1 cellular context compared by ENCODE assay signal in the genomic region with DNA sequence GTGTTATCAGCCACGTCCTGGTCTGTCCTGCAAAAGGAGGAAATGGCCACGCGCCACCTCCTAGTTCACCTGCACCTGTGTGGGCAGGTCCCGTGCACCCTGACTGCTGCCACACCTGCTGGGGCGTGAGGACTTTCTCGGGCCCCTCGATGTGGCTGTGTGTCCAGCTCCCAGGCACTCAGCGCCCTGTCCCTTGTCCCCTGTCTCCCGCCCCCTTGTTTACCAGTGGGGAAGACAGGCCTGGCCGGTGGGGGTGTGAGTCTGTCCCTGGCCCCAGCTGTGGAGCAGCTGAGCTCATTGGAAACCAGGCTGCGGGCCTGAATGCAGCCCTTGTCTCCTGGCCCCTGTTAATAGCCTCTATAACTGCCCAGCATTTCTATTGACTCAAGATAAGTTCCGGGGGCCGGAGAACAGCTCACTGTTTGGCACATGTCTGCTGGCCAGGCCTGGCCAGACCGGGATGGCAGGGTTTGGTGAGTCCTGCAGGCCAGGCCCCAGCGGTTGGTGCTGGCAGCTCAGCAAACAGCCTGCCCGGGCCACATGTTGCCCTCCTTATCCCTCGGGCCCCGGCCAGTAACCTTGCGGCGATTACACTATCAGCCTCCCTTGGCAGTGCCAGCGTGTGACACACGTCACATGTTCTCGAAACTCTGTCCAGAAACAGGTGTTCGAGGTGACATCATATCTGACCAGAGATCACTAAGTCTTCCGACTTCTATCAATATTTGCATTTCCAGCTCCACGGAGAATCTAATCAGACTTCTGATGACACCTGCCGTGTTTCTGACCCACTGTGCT.
A peak's percentile ranks its signal among the peaks of the same experiment; 100 is the strongest.
TF ChIP-seq lines count a peak whose summit lies in the region.

No MANE protein-coding gene starts in this region.

TF ChIP-seq in HepG2, 621 proteins besides CTCF, POLR2A, EP300 and RAD21 (continued from another document and continues in another):
- TF ChIP-seq, protein P1, sequence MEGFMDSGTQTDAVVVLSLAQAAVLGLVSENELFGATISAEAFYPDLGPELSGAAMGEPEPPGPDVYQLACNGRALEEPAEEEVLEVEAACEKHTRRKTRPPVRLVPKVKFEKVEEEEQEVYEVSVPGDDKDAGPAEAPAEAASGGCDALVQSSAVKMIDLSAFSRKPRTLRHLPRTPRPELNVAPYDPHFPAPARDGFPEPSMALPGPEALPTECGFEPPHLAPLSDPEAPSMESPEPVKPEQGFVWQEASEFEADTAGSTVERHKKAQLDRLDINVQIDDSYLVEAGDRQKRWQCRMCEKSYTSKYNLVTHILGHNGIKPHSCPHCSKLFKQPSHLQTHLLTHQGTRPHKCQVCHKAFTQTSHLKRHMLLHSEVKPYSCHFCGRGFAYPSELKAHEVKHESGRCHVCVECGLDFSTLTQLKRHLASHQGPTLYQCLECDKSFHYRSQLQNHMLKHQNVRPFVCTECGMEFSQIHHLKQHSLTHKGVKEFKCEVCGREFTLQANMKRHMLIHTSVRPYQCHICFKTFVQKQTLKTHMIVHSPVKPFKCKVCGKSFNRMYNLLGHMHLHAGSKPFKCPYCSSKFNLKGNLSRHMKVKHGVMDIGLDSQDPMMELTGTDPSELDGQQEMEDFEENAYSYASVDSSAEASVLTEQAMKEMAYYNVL (CRISPR knock-in tag; IDR thresholded peaks at IDR 0.05; ENCODE audit: borderline replicate concordance) = peak; percentile 80; the same call in 1 of the 2 replicates
- TF ChIP-seq ZFX (CRISPR knock-in tag; IDR thresholded peaks at IDR 0.05; ENCODE audit: low read depth) (peak; percentile 89), ZNF430 (CRISPR knock-in tag; IDR thresholded peaks at IDR 0.05) (no peak), HDAC6 (IDR thresholded peaks at IDR 0.05; ENCODE audit: low read depth, low read length) (no peak), PCBP2 (optimal IDR thresholded peaks at IDR 0.05; ENCODE audit: low read depth, low read length, poor library complexity, severe bottlenecking) (no peak), ZNF780A (CRISPR knock-in tag; IDR thresholded peaks at IDR 0.05) (no peak), ARHGAP35 (CRISPR knock-in tag; IDR thresholded peaks at IDR 0.05; ENCODE audit: borderline replicate concordance) (no peak), HOXA5 (CRISPR knock-in tag; IDR thresholded peaks at IDR 0.05) (peak; percentile 73; the same call in 1 of the 2 replicates), ZNF629 (CRISPR knock-in tag; conservative IDR thresholded peaks at IDR 0.05) (peak; percentile 20; the same call in 1 of the 2 replicates), ZNF136 (CRISPR knock-in tag; IDR thresholded peaks at IDR 0.05; ENCODE audit: low read depth) (no peak), FOXO1 (CRISPR knock-in tag; IDR thresholded peaks at IDR 0.05) (peak; percentile 97), ZNF775 (CRISPR knock-in tag; IDR thresholded peaks at IDR 0.05; ENCODE audit: borderline replicate concordance) (no peak), ZNF678 (CRISPR knock-in tag; IDR thresholded peaks at IDR 0.05) (no peak), TEAD3 (CRISPR knock-in tag; optimal IDR thresholded peaks at IDR 0.05; ENCODE audit: borderline replicate concordance) (no peak), CCAR2 (optimal IDR thresholded peaks at IDR 0.05; ENCODE audit: low read depth, low read length) (no peak), ZNF550 (CRISPR knock-in tag; IDR thresholded peaks at IDR 0.05; ENCODE audit: borderline replicate concordance) (no peak), ZNF782 (CRISPR knock-in tag; IDR thresholded peaks at IDR 0.05; ENCODE audit: borderline replicate concordance) (no peak), ZNF331 (CRISPR knock-in tag; IDR thresholded peaks at IDR 0.05) (no peak; the same call in 1 of the 2 replicates), TBX3 (IDR thresholded peaks at IDR 0.05; ENCODE audit: borderline replicate concordance) (no peak)
- TF ChIP-seq, protein P2, sequence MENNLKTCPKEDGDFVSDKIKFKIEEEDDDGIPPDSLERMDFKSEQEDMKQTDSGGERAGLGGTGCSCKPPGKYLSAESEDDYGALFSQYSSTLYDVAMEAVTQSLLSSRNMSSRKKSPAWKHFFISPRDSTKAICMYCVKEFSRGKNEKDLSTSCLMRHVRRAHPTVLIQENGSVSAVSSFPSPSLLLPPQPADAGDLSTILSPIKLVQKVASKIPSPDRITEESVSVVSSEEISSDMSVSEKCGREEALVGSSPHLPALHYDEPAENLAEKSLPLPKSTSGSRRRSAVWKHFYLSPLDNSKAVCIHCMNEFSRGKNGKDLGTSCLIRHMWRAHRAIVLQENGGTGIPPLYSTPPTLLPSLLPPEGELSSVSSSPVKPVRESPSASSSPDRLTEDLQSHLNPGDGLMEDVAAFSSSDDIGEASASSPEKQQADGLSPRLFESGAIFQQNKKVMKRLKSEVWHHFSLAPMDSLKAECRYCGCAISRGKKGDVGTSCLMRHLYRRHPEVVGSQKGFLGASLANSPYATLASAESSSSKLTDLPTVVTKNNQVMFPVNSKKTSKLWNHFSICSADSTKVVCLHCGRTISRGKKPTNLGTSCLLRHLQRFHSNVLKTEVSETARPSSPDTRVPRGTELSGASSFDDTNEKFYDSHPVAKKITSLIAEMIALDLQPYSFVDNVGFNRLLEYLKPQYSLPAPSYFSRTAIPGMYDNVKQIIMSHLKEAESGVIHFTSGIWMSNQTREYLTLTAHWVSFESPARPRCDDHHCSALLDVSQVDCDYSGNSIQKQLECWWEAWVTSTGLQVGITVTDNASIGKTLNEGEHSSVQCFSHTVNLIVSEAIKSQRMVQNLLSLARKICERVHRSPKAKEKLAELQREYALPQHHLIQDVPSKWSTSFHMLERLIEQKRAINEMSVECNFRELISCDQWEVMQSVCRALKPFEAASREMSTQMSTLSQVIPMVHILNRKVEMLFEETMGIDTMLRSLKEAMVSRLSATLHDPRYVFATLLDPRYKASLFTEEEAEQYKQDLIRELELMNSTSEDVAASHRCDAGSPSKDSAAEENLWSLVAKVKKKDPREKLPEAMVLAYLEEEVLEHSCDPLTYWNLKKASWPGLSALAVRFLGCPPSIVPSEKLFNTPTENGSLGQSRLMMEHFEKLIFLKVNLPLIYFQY (CRISPR knock-in tag; IDR thresholded peaks at IDR 0.05; ENCODE audit: borderline replicate concordance) = 0 out of 2 replicates have a peak, but pooled peaks have one; percentile 10
- TF ChIP-seq, protein P3, sequence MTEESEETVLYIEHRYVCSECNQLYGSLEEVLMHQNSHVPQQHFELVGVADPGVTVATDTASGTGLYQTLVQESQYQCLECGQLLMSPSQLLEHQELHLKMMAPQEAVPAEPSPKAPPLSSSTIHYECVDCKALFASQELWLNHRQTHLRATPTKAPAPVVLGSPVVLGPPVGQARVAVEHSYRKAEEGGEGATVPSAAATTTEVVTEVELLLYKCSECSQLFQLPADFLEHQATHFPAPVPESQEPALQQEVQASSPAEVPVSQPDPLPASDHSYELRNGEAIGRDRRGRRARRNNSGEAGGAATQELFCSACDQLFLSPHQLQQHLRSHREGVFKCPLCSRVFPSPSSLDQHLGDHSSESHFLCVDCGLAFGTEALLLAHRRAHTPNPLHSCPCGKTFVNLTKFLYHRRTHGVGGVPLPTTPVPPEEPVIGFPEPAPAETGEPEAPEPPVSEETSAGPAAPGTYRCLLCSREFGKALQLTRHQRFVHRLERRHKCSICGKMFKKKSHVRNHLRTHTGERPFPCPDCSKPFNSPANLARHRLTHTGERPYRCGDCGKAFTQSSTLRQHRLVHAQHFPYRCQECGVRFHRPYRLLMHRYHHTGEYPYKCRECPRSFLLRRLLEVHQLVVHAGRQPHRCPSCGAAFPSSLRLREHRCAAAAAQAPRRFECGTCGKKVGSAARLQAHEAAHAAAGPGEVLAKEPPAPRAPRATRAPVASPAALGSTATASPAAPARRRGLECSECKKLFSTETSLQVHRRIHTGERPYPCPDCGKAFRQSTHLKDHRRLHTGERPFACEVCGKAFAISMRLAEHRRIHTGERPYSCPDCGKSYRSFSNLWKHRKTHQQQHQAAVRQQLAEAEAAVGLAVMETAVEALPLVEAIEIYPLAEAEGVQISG (CRISPR knock-in tag; IDR thresholded peaks at IDR 0.05) = peak; percentile 25; the same call in 1 of the 2 replicates
- TF ChIP-seq, protein P4, sequence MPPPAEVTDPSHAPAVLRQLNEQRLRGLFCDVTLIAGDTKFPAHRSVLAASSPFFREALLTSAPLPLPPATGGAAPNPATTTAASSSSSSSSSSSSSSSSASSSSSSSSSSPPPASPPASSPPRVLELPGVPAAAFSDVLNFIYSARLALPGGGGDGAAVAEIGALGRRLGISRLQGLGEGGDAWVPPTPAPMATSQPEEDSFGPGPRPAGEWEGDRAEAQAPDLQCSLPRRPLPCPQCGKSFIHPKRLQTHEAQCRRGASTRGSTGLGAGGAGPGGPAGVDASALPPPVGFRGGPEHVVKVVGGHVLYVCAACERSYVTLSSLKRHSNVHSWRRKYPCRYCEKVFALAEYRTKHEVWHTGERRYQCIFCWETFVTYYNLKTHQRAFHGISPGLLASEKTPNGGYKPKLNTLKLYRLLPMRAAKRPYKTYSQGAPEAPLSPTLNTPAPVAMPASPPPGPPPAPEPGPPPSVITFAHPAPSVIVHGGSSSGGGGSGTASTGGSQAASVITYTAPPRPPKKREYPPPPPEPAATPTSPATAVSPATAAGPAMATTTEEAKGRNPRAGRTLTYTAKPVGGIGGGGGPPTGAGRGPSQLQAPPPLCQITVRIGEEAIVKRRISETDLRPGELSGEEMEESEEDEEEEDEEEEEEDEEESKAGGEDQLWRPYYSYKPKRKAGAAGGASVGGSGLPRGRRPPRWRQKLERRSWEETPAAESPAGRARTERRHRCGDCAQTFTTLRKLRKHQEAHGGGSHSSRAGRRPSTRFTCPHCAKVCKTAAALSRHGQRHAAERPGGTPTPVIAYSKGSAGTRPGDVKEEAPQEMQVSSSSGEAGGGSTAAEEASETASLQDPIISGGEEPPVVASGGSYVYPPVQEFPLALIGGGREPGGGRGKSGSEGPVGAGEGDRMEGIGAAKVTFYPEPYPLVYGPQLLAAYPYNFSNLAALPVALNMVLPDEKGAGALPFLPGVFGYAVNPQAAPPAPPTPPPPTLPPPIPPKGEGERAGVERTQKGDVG (CRISPR knock-in tag; IDR thresholded peaks at IDR 0.05; ENCODE audit: borderline replicate concordance) = no peak
- TF ChIP-seq, protein P5, sequence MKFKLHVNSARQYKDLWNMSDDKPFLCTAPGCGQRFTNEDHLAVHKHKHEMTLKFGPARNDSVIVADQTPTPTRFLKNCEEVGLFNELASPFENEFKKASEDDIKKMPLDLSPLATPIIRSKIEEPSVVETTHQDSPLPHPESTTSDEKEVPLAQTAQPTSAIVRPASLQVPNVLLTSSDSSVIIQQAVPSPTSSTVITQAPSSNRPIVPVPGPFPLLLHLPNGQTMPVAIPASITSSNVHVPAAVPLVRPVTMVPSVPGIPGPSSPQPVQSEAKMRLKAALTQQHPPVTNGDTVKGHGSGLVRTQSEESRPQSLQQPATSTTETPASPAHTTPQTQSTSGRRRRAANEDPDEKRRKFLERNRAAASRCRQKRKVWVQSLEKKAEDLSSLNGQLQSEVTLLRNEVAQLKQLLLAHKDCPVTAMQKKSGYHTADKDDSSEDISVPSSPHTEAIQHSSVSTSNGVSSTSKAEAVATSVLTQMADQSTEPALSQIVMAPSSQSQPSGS (CRISPR knock-in tag; IDR thresholded peaks at IDR 0.05) = peak; percentile 65
- TF ChIP-seq, protein P6, sequence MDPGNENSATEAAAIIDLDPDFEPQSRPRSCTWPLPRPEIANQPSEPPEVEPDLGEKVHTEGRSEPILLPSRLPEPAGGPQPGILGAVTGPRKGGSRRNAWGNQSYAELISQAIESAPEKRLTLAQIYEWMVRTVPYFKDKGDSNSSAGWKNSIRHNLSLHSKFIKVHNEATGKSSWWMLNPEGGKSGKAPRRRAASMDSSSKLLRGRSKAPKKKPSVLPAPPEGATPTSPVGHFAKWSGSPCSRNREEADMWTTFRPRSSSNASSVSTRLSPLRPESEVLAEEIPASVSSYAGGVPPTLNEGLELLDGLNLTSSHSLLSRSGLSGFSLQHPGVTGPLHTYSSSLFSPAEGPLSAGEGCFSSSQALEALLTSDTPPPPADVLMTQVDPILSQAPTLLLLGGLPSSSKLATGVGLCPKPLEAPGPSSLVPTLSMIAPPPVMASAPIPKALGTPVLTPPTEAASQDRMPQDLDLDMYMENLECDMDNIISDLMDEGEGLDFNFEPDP (CRISPR knock-in tag; conservative IDR thresholded peaks at IDR 0.05) = no peak
- TF ChIP-seq, protein P7, sequence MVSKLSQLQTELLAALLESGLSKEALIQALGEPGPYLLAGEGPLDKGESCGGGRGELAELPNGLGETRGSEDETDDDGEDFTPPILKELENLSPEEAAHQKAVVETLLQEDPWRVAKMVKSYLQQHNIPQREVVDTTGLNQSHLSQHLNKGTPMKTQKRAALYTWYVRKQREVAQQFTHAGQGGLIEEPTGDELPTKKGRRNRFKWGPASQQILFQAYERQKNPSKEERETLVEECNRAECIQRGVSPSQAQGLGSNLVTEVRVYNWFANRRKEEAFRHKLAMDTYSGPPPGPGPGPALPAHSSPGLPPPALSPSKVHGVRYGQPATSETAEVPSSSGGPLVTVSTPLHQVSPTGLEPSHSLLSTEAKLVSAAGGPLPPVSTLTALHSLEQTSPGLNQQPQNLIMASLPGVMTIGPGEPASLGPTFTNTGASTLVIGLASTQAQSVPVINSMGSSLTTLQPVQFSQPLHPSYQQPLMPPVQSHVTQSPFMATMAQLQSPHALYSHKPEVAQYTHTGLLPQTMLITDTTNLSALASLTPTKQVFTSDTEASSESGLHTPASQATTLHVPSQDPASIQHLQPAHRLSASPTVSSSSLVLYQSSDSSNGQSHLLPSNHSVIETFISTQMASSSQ (IDR thresholded peaks at IDR 0.05; ENCODE audit: low read depth) = peak; percentile 58; the same call in 1 of the 2 replicates
- TF ChIP-seq, protein P7 (CRISPR knock-in tag; IDR thresholded peaks at IDR 0.05; ENCODE audit: borderline replicate concordance) = peak; percentile 89
- TF ChIP-seq, protein P8, sequence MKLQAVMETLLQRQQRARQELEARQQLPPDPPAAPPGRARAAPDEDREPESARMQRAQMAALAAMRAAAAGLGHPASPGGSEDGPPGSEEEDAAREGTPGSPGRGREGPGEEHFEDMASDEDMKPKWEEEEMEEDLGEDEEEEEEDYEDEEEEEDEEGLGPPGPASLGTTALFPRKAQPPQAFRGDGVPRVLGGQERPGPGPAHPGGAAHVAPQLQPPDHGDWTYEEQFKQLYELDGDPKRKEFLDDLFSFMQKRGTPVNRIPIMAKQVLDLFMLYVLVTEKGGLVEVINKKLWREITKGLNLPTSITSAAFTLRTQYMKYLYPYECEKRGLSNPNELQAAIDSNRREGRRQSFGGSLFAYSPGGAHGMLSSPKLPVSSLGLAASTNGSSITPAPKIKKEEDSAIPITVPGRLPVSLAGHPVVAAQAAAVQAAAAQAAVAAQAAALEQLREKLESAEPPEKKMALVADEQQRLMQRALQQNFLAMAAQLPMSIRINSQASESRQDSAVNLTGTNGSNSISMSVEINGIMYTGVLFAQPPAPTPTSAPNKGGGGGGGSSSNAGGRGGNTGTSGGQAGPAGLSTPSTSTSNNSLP (IDR thresholded peaks at IDR 0.05; ENCODE audit: low read depth, low read length) = no peak
